27 cellular contexts compared by ENCODE assay signal in genomic region chr6:86820750-86821149, GRCh38.
A peak's percentile ranks its signal among the peaks of the same experiment; 100 is the strongest.
DNase-seq lines count a peak whose midpoint lies in the region; ATAC-seq and TF ChIP-seq lines count a peak whose summit lies in the region.
"Had no signal": no experiment of that assay in that cellular context is flagged by ENCODE, and none has a peak within 500 bp of the region (broad histone marks: within the 10 kb centered on the region; RNA-seq: fewer than 3 reads in every experiment).

No MANE protein-coding gene starts in this region.

- no peak overlapping the region for H3K27ac Mint-ChIP-seq in T-helper 17 cell
- H3K27ac Mint-ChIP-seq: CD4-positive, alpha-beta T cell; H9; HFFc6 had no signal

- TF ChIP-seq POLR2A in thyroid gland (IDR thresholded peaks at IDR 0.05), result no peak

- no peak for TF ChIP-seq CTCF in thyroid gland (IDR thresholded peaks at IDR 0.05)

- no peak overlapping the region for H3K27ac ChIP-seq in thyroid gland
- H3K27ac ChIP-seq: BLaER1, GM23248, HL-60, SJSA1 had no signal

- H3K36me3 Mint-ChIP-seq in T-helper 17 cell (ENCODE audit: low read depth), result no peaks in the 10 kb centered on the region

- H3K4me1 ChIP-seq in thyroid gland, result no peaks in the 10 kb centered on the region
- H3K4me1 ChIP-seq: BLaER1, Caco-2, SJSA1 had no signal

- no peak overlapping the region for H3K4me3 Mint-ChIP-seq in T-helper 17 cell
- H3K4me3 Mint-ChIP-seq: CD4-positive, alpha-beta T cell; H9; HFFc6 had no signal

- H3K9me3 ChIP-seq in thyroid gland, result no peaks in the 10 kb centered on the region
- no peaks in the 10 kb centered on the region for H3K9me3 ChIP-seq in T-helper 17 cell (ENCODE audit: control insufficient read depth, low read length, poor library complexity, severe bottlenecking)
- H3K9me3 ChIP-seq: BLaER1, Caco-2, SJSA1 had no signal

- H3K36me3 ChIP-seq in thyroid gland, result no peaks in the 10 kb centered on the region
- H3K36me3 ChIP-seq: BLaER1, SJSA1 had no signal

- no peak overlapping the region for H3K4me3 ChIP-seq in thyroid gland (replicated peaks in 1 of 3)
- H3K4me3 ChIP-seq: BLaER1, GM23248, SJSA1 had no signal

- WGBS in thyroid gland, 2 donors, result 51 to 54% methylated on average over 1 of the region's 1 CpG

- DNase-seq in thyroid gland (no peak), T-helper 17 cell (no peak)
- DNase-seq: Caco-2; CD4-positive, alpha-beta T cell; DMS 273 treated with DMSO at 0.1 percent for 48 hours; DMS79 treated with DMSO at 0.1 percent for 48 hours; GM23248; H9; HFFc6; KBM-7; MM.1S; NCI-H1105; NCI-H146; NCI-H2081; NCI-H2171; NCI-H526; T-helper 1 cell; T-helper 9 cell had no signal

- H3K27me3 Mint-ChIP-seq in T-helper 17 cell, result no peaks in the 10 kb centered on the region

- H3K27me3 ChIP-seq in thyroid gland, result no peaks in the 10 kb centered on the region
- H3K27me3 ChIP-seq: BLaER1, SJSA1 had no signal

- intact Hi-C loops in thyroid gland (cut with DNase I), result no loop called here

- H3K4me1 Mint-ChIP-seq in T-helper 17 cell, result no peaks in the 10 kb centered on the region
- H3K4me1 Mint-ChIP-seq: H9 had no signal

- ATAC-seq in GM18867 (IDR thresholded peaks at IDR 0.05; ENCODE audit: unreplicated experiment), result peak; percentile 60
- peak; percentile 62 for ATAC-seq in GM21576 (IDR thresholded peaks at IDR 0.05; ENCODE audit: unreplicated experiment)
- ATAC-seq in HG03378 (IDR thresholded peaks at IDR 0.05; ENCODE audit: unreplicated experiment), result peak; percentile 58
- ATAC-seq in GM19397 (IDR thresholded peaks at IDR 0.05; ENCODE audit: unreplicated experiment), result no peak
- no peak for ATAC-seq in T-helper 17 cell
- no peak for ATAC-seq in GM19467 (IDR thresholded peaks at IDR 0.05; ENCODE audit: unreplicated experiment)
- ATAC-seq: Right ventricle myocardium inferior had no signal

Comparison
In these comparisons a context has a peak if more than half of its experiments do, and no peak if none do; other contexts are left out.
1. ATAC-seq: peak in GM18867 (single experiment), GM21576 (single experiment) and HG03378 (single experiment); none in GM19397 (single experiment), T-helper 17 cell (single experiment) and GM19467 (single experiment).